In the genomic region with DNA sequence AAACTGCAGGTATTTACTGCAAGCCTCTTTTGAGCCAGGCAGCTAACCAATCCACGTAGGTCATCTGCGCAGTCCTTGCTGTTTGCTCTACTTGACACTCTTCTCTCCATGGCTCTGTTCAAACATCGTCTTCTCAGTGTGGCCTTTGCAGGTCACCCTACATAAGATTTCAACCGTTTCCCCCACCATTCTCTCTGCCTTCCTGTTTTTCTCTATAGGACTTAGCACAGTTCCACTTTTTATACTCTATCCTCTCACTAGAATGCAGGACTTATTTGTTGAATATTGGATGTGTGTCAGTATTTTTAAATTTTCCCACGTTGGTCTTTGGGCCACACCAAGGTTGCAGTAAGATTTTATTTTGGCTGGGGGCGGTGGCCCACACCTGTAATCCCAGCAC, we compare ENCODE assay signal across 16 cellular contexts. TPM values are rescaled to one million over a fixed set of nuclear protein-coding genes. Genes with fewer than 3 reads are reported as not detected.
DNase-seq lines count a peak whose midpoint lies in the region; ATAC-seq and TF ChIP-seq lines count a peak whose summit lies in the region.
"Had no signal": no experiment of that assay in that cellular context is flagged by ENCODE, and none has a peak within 500 bp of the region (broad histone marks: within the 10 kb centered on the region; RNA-seq: fewer than 3 reads in every experiment).

No MANE protein-coding gene starts in this region.

- H3K4me1 ChIP-seq in CD4-positive, CD25-positive, alpha-beta regulatory T cell (ENCODE audit: control insufficient read depth, insufficient read depth, low read length, poor library complexity, severe bottlenecking) = peaks cover 15% of the 10 kb centered on the region
- peaks cover 44% of the 10 kb centered on the region for H3K4me1 ChIP-seq in DND-41 (ENCODE audit: insufficient read depth, low read length)
- H3K4me1 ChIP-seq in naive thymus-derived CD4-positive, alpha-beta T cell (ENCODE audit: control insufficient read depth in 2 of 2, insufficient read depth in 2 of 2, low read length in 2 of 2) = peaks cover 9 to 11% of the 10 kb centered on the region in 2 donors

- H3K9ac ChIP-seq in DND-41 (ENCODE audit: low read depth, low read length) = no peak overlapping the region

- no peak for ATAC-seq in CD4-positive, CD25-positive, alpha-beta regulatory T cell (ENCODE audit: low read depth in 2 of 2)
- ATAC-seq in DND-41 (ENCODE audit: insufficient read depth, low read depth) = no peak
- no peak for ATAC-seq in activated CD8-positive, alpha-beta T cell treated with anti-CD3 and anti-CD28 coated beads, Interleukin-2, amount 10 ng/mL, durations not matched to agents 7 days and 5 days
- ATAC-seq in naive thymus-derived CD4-positive, alpha-beta T cell = no peak
- ATAC-seq in GM18519 (IDR thresholded peaks at IDR 0.05; ENCODE audit: low FRiP score, unreplicated experiment) = no peak
- ATAC-seq: sciatic nerve had no signal

- peaks cover 9% of the 10 kb centered on the region; the same call in 1 of the 2 replicates for H3K79me2 ChIP-seq in DND-41 (ENCODE audit: insufficient read depth, low read length)

- peaks cover 0 to 1% (median 0%) of the 10 kb centered on the region in 7 donors for H3K9me3 Mint-ChIP-seq in CD4-positive, CD25-positive, alpha-beta regulatory T cell
- no peaks in the 10 kb centered on the region for H3K9me3 Mint-ChIP-seq in activated CD8-positive, alpha-beta T cell treated with anti-CD3 and anti-CD28 coated beads, Interleukin-2, amount 10 ng/mL, durations not matched to agents 7 days and 5 days (ENCODE audit: insufficient read depth)
- peaks cover 0 to 4% (median 0%) of the 10 kb centered on the region in 11 donors for H3K9me3 Mint-ChIP-seq in naive thymus-derived CD4-positive, alpha-beta T cell

- no peak for TF ChIP-seq CTCF in DND-41 (IDR thresholded peaks at IDR 0.05; ENCODE audit: borderline replicate concordance, extremely low read depth, low read length, poor library complexity, severe bottlenecking)

- H3K36me3 Mint-ChIP-seq in CD4-positive, CD25-positive, alpha-beta regulatory T cell = peaks cover 7% of the 10 kb centered on the region
- H3K36me3 Mint-ChIP-seq in activated CD8-positive, alpha-beta T cell treated with anti-CD3 and anti-CD28 coated beads, Interleukin-2, amount 10 ng/mL, durations not matched to agents 7 days and 5 days (ENCODE audit: low read depth) = peaks cover 31% of the 10 kb centered on the region
- peaks cover 0 to 7% (median 3%) of the 10 kb centered on the region in 5 donors for H3K36me3 Mint-ChIP-seq in naive thymus-derived CD4-positive, alpha-beta T cell

- H3K27me3 ChIP-seq in CD4-positive, CD25-positive, alpha-beta regulatory T cell (ENCODE audit: control insufficient read depth, insufficient read depth, low read length) = no peaks in the 10 kb centered on the region
- no peaks in the 10 kb centered on the region for H3K27me3 ChIP-seq in DND-41 (ENCODE audit: insufficient read depth, low read length, poor library complexity)
- no peaks in the 10 kb centered on the region for H3K27me3 ChIP-seq in naive thymus-derived CD4-positive, alpha-beta T cell (ENCODE audit: control insufficient read depth in 2 of 2, insufficient read depth in 2 of 2, low read length in 2 of 2)
- H3K27me3 ChIP-seq: ascending aorta had no signal

- peak overlapping the region; percentile 11 to 78 (median 68) for H3K4me3 Mint-ChIP-seq in CD4-positive, CD25-positive, alpha-beta regulatory T cell
- no peak overlapping the region for H3K4me3 Mint-ChIP-seq in activated CD8-positive, alpha-beta T cell treated with anti-CD3 and anti-CD28 coated beads, Interleukin-2, amount 10 ng/mL, durations not matched to agents 7 days and 5 days
- H3K4me3 Mint-ChIP-seq in naive thymus-derived CD4-positive, alpha-beta T cell = peak overlapping the region; percentile 45 to 86 (median 67)

- no peaks in the 10 kb centered on the region for H3K9me3 ChIP-seq in CD4-positive, CD25-positive, alpha-beta regulatory T cell (ENCODE audit: control insufficient read depth in 2 of 2, low read length in 2 of 2)
- H3K9me3 ChIP-seq in DND-41 (ENCODE audit: insufficient read depth, low read length, severe bottlenecking) = no peaks in the 10 kb centered on the region
- no peaks in the 10 kb centered on the region for H3K9me3 ChIP-seq in naive thymus-derived CD4-positive, alpha-beta T cell (ENCODE audit: control insufficient read depth in 2 of 3, low read length in 3 of 3)
- H3K9me3 ChIP-seq: ascending aorta had no signal

- intact Hi-C loops in naive thymus-derived CD4-positive, alpha-beta T cell (cut with micrococcal nuclease) = no loop called here

- H3K4me2 ChIP-seq in DND-41 (ENCODE audit: insufficient read depth, low read length) = peak overlapping the region; percentile 90; the same call in 1 of the 2 replicates

- H3K27ac Mint-ChIP-seq in CD4-positive, CD25-positive, alpha-beta regulatory T cell = peak overlapping the region; percentile 72 to 89 (median 82)
- H3K27ac Mint-ChIP-seq in activated CD8-positive, alpha-beta T cell treated with anti-CD3 and anti-CD28 coated beads, Interleukin-2, amount 10 ng/mL, durations not matched to agents 7 days and 5 days = peak overlapping the region; percentile 80
- H3K27ac Mint-ChIP-seq in naive thymus-derived CD4-positive, alpha-beta T cell = peak overlapping the region in 8 of 9 donors; percentile 39 to 89 (median 76)

- H3K36me3 ChIP-seq in CD4-positive, CD25-positive, alpha-beta regulatory T cell (ENCODE audit: control insufficient read depth, insufficient read depth, low read length) = peaks cover 5% of the 10 kb centered on the region
- H3K36me3 ChIP-seq in DND-41 (ENCODE audit: insufficient read depth, low read length) = peaks cover 43% of the 10 kb centered on the region
- peaks cover 0 to 35% (median 6%) of the 10 kb centered on the region in 3 experiments for H3K36me3 ChIP-seq in naive thymus-derived CD4-positive, alpha-beta T cell (ENCODE audit: control insufficient read depth in 2 of 3, insufficient read depth in 3 of 3, low read length in 3 of 3)

- no peak overlapping the region for H2AFZ ChIP-seq in DND-41 (ENCODE audit: low read depth, low read length)

- no peak overlapping the region for H3K4me3 ChIP-seq in CD4-positive, CD25-positive, alpha-beta regulatory T cell (ENCODE audit: low read depth, low read length)
- H3K4me3 ChIP-seq in DND-41 (ENCODE audit: low read depth in 1 of 2, low read length in 2 of 2) = peak overlapping the region in 1 of 2 experiments; percentile 98; a peak in 1 of 4 replicates
- no peak overlapping the region for H3K4me3 ChIP-seq in naive thymus-derived CD4-positive, alpha-beta T cell (ENCODE audit: low read length)
- H3K4me3 ChIP-seq: ascending aorta had no signal

- POLR2A ChIA-PET in activated CD8-positive, alpha-beta T cell treated with anti-CD3 and anti-CD28 coated beads, Interleukin-2, amount 10 ng/mL, durations not matched to agents 7 days and 5 days (lab: Charles Lee) = no interaction called here
- POLR2A ChIA-PET in naive thymus-derived CD4-positive, alpha-beta T cell (lab: Charles Lee) = interaction anchor here (0.6 to 3.7 kb wide), 3 partner anchors 17 to 1975 kb away, joined by 6 to 19 read pairs (median 11); partner anchors contain the start of genes DHPS and TRIR

- CTCF ChIA-PET in activated CD8-positive, alpha-beta T cell treated with anti-CD3 and anti-CD28 coated beads, Interleukin-2, amount 10 ng/mL, durations not matched to agents 7 days and 5 days (lab: Charles Lee) = interaction anchor here (1.4 kb wide), 1 partner anchor 25 kb away, joined by 3 read pairs; the partner anchor contains the start of gene TNPO2
- CTCF ChIA-PET in naive thymus-derived CD4-positive, alpha-beta T cell (lab: Charles Lee) = no interaction called here

- H4K20me1 ChIP-seq in DND-41 (ENCODE audit: insufficient read depth, low read length) = peaks cover 9% of the 10 kb centered on the region; the same call in 1 of the 2 replicates

- H3K4me1 Mint-ChIP-seq in CD4-positive, CD25-positive, alpha-beta regulatory T cell = peaks cover 2 to 12% (median 10%) of the 10 kb centered on the region in 4 donors
- H3K4me1 Mint-ChIP-seq in activated CD8-positive, alpha-beta T cell treated with anti-CD3 and anti-CD28 coated beads, Interleukin-2, amount 10 ng/mL, durations not matched to agents 7 days and 5 days (ENCODE audit: low read depth) = peaks cover 26% of the 10 kb centered on the region
- H3K4me1 Mint-ChIP-seq in naive thymus-derived CD4-positive, alpha-beta T cell = peaks cover 0 to 15% (median 12%) of the 10 kb centered on the region in 7 donors

- no peak overlapping the region for H3K27ac ChIP-seq in CD4-positive, CD25-positive, alpha-beta regulatory T cell (ENCODE audit: insufficient read depth, low read length, poor library complexity, severe bottlenecking)
- no peak overlapping the region for H3K27ac ChIP-seq in DND-41 (ENCODE audit: low read length)
- no peak overlapping the region for H3K27ac ChIP-seq in naive thymus-derived CD4-positive, alpha-beta T cell (ENCODE audit: low read depth, low read length)
- no peak overlapping the region for H3K27ac ChIP-seq in substantia nigra (ENCODE audit: low read depth, low read length, poor library complexity, severe bottlenecking)
- H3K27ac ChIP-seq: ascending aorta had no signal

- H3K27me3 Mint-ChIP-seq in CD4-positive, CD25-positive, alpha-beta regulatory T cell = no peaks in the 10 kb centered on the region
- no peaks in the 10 kb centered on the region for H3K27me3 Mint-ChIP-seq in activated CD8-positive, alpha-beta T cell treated with anti-CD3 and anti-CD28 coated beads, Interleukin-2, amount 10 ng/mL, durations not matched to agents 7 days and 5 days (ENCODE audit: low read depth)
- H3K27me3 Mint-ChIP-seq in naive thymus-derived CD4-positive, alpha-beta T cell = no peaks in the 10 kb centered on the region

- no peak for DNase-seq in CD4-positive, CD25-positive, alpha-beta regulatory T cell
- no peak for DNase-seq in DND-41
- DNase-seq in activated CD8-positive, alpha-beta T cell treated with anti-CD3 and anti-CD28 coated beads, Interleukin-2, amount 10 ng/mL, durations not matched to agents 7 days and 5 days = no peak
- no peak for DNase-seq in naive thymus-derived CD4-positive, alpha-beta T cell
- no peak for DNase-seq in putamen (ENCODE audit: low spot score)
- DNase-seq in substantia nigra (lab: John Stamatoyannopoulos, UW) = no peak
- no peak for DNase-seq in superior temporal gyrus (ENCODE audit: extremely low spot score)
- DNase-seq: GDM1; hippocampal formation; NCI-H2081 treated with DMSO at 0.1 percent for 48 hours; Right ventricle myocardium superior; stimulated activated CD4-positive, alpha-beta T cell treated with anti-CD3 and anti-CD28 coated beads, Interleukin-2, amount 100 ng/mL, for 48 hours had no signal

RNA-seq across cellular contexts. Expression of gene FBXW9, which starts 1.7 kb away (rescaled TPM):
- total RNA-seq in CD4-positive, CD25-positive, alpha-beta regulatory T cell = 1.7 TPM
- polyA plus RNA-seq in CD4-positive, CD25-positive, alpha-beta regulatory T cell = 1 to 10 TPM; 5.0 to 8.1 (median 6.6) TPM
- 1 to 10 TPM; 6.0 to 6.1 TPM for total RNA-seq in activated CD8-positive, alpha-beta T cell treated with anti-CD3 and anti-CD28 coated beads, Interleukin-2, amount 10 ng/mL, durations not matched to agents 7 days and 5 days
- total RNA-seq in naive thymus-derived CD4-positive, alpha-beta T cell = 1 to 10 TPM; 2.5 to 8.6 (median 4.3) TPM
- 1 to 10 TPM; 4.9 to 8.5 TPM for polyA plus RNA-seq in naive thymus-derived CD4-positive, alpha-beta T cell

RNA-seq across cellular contexts. Expression of gene GNG14, which starts 10.3 kb away (rescaled TPM):
- not detected for total RNA-seq in CD4-positive, CD25-positive, alpha-beta regulatory T cell
- not detected for polyA plus RNA-seq in CD4-positive, CD25-positive, alpha-beta regulatory T cell
- total RNA-seq in activated CD8-positive, alpha-beta T cell treated with anti-CD3 and anti-CD28 coated beads, Interleukin-2, amount 10 ng/mL, durations not matched to agents 7 days and 5 days = not detected
- total RNA-seq in naive thymus-derived CD4-positive, alpha-beta T cell = not detected
- polyA plus RNA-seq in naive thymus-derived CD4-positive, alpha-beta T cell = not detected
- total RNA-seq: ascending aorta, Right ventricle myocardium superior, sciatic nerve, urinary bladder had no signal
- polyA plus RNA-seq: urinary bladder had no signal

RNA-seq across cellular contexts. Expression of gene DHPS, which starts 16.5 kb away (rescaled TPM):
- 122 TPM for total RNA-seq in CD4-positive, CD25-positive, alpha-beta regulatory T cell
- polyA plus RNA-seq in CD4-positive, CD25-positive, alpha-beta regulatory T cell = 100 to 1,000 TPM in 1 of 4 donors, 10 to 100 TPM in 3; 78.5 to 105 (median 96.8) TPM
- total RNA-seq in activated CD8-positive, alpha-beta T cell treated with anti-CD3 and anti-CD28 coated beads, Interleukin-2, amount 10 ng/mL, durations not matched to agents 7 days and 5 days = 100 to 1,000 TPM; 109 to 121 TPM
- total RNA-seq in naive thymus-derived CD4-positive, alpha-beta T cell = 100 to 1,000 TPM; 125 to 223 (median 174) TPM
- 100 to 1,000 TPM; 113 to 124 TPM for polyA plus RNA-seq in naive thymus-derived CD4-positive, alpha-beta T cell

RNA-seq across cellular contexts. Expression of gene TNPO2, which starts 25.6 kb away (rescaled TPM):
- 42.9 TPM for total RNA-seq in CD4-positive, CD25-positive, alpha-beta regulatory T cell
- polyA plus RNA-seq in CD4-positive, CD25-positive, alpha-beta regulatory T cell = 1 to 10 TPM; 1.7 to 3.1 (median 2.0) TPM
- 10 to 100 TPM; 84.3 to 93.1 TPM for total RNA-seq in activated CD8-positive, alpha-beta T cell treated with anti-CD3 and anti-CD28 coated beads, Interleukin-2, amount 10 ng/mL, durations not matched to agents 7 days and 5 days
- total RNA-seq in naive thymus-derived CD4-positive, alpha-beta T cell = 10 to 100 TPM; 53.5 to 78.7 (median 62.5) TPM
- polyA plus RNA-seq in naive thymus-derived CD4-positive, alpha-beta T cell = 1 to 10 TPM; 2.0 to 3.8 TPM

RNA-seq across cellular contexts. Expression of gene WDR83, which starts 31.5 kb away (rescaled TPM):
- 13.0 TPM for total RNA-seq in CD4-positive, CD25-positive, alpha-beta regulatory T cell
- polyA plus RNA-seq in CD4-positive, CD25-positive, alpha-beta regulatory T cell = 10 to 100 TPM; 10.6 to 18.5 (median 12.9) TPM
- 10 to 100 TPM; 16.4 to 19.4 TPM for total RNA-seq in activated CD8-positive, alpha-beta T cell treated with anti-CD3 and anti-CD28 coated beads, Interleukin-2, amount 10 ng/mL, durations not matched to agents 7 days and 5 days
- total RNA-seq in naive thymus-derived CD4-positive, alpha-beta T cell = 10 to 100 TPM in 3 of 5 experiments, 1 to 10 TPM in 2; 7.8 to 18.6 (median 14.7) TPM
- 10 to 100 TPM; 13.9 to 20.6 TPM for polyA plus RNA-seq in naive thymus-derived CD4-positive, alpha-beta T cell
